In genomic region chr6:28353981-28354676, GRCh38 we compare ENCODE assay signal across 8 cellular contexts. TPM values are rescaled to one million over a fixed set of nuclear protein-coding genes. Genes with fewer than 3 reads are reported as not detected.
DNase-seq lines count a peak whose midpoint lies in the region; ATAC-seq and TF ChIP-seq lines count a peak whose summit lies in the region.

No MANE protein-coding gene starts in this region.

- H3K4me3 Mint-ChIP-seq in activated naive CD4-positive, alpha-beta T cell treated with anti-CD3 and anti-CD28 coated beads, Interleukin-2, amount 50 U/mL, for 24 hours: no peak overlapping the region
- H3K4me3 Mint-ChIP-seq in immature natural killer cell: peak overlapping the region in 1 of 5 donors; percentile 17

- in situ Hi-C loops in brain microvascular endothelial cell (cut with HindIII; ENCODE audit: low pct_ligation_motif_present, low sequenced_read_pairs): no loop called here

- TF ChIP-seq CTCF in brain microvascular endothelial cell (IDR thresholded peaks at IDR 0.05; ENCODE audit: low read depth, low read length, missing control alignments): no peak
- no peak for TF ChIP-seq CTCF in uterus (IDR thresholded peaks at IDR 0.05)

- H3K4me3 ChIP-seq in brain microvascular endothelial cell (ENCODE audit: low read depth, low read length) (no peak overlapping the region), uterus (peak overlapping the region; percentile 15 to 23)

- peaks cover 2% of the 10 kb centered on the region for H3K36me3 Mint-ChIP-seq in activated naive CD4-positive, alpha-beta T cell treated with anti-CD3 and anti-CD28 coated beads, Interleukin-2, amount 50 U/mL, for 24 hours
- peaks cover 0 to 3% (median 0%) of the 10 kb centered on the region in 3 donors for H3K36me3 Mint-ChIP-seq in immature natural killer cell

- no peaks in the 10 kb centered on the region for H3K27me3 Mint-ChIP-seq in activated naive CD4-positive, alpha-beta T cell treated with anti-CD3 and anti-CD28 coated beads, Interleukin-2, amount 50 U/mL, for 24 hours
- peaks cover 3 to 4% (median 3%) of the 10 kb centered on the region in 3 donors for H3K27me3 Mint-ChIP-seq in immature natural killer cell (ENCODE audit: low read depth in 3 of 3)

- H3K4me1 ChIP-seq in uterus: peaks cover 0 to 5% of the 10 kb centered on the region in 2 donors

- peak; percentile 38 for ATAC-seq in left colon
- no peak for ATAC-seq in HG02981 (IDR thresholded peaks at IDR 0.05; ENCODE audit: unreplicated experiment)

- no peaks in the 10 kb centered on the region for H3K9me3 Mint-ChIP-seq in activated naive CD4-positive, alpha-beta T cell treated with anti-CD3 and anti-CD28 coated beads, Interleukin-2, amount 50 U/mL, for 24 hours
- H3K9me3 Mint-ChIP-seq in immature natural killer cell: no peaks in the 10 kb centered on the region

- intact Hi-C loops in left colon (cut with DNase I, micrococcal nuclease): loop anchor here in 1 of 2 donors (10.0 kb wide), 1 partner anchor 89 kb away; the partner anchor contains the start of gene ZSCAN26
- intact Hi-C loops in uterus (cut with DNase I; ENCODE audit: low total_unique reads): loop anchor here (10.0 kb wide), 1 partner anchor 219 kb away; no protein-coding TSS in a partner anchor

- H3K27ac Mint-ChIP-seq in activated naive CD4-positive, alpha-beta T cell treated with anti-CD3 and anti-CD28 coated beads, Interleukin-2, amount 50 U/mL, for 24 hours: peak overlapping the region; percentile 71
- H3K27ac Mint-ChIP-seq in immature natural killer cell: peak overlapping the region in 3 of 6 donors; percentile 25 to 64 (median 57)

- peaks cover 54% of the 10 kb centered on the region for H3K4me1 Mint-ChIP-seq in activated naive CD4-positive, alpha-beta T cell treated with anti-CD3 and anti-CD28 coated beads, Interleukin-2, amount 50 U/mL, for 24 hours
- H3K4me1 Mint-ChIP-seq in immature natural killer cell: peaks cover 50 to 54% of the 10 kb centered on the region in 2 donors

- H3K9me3 ChIP-seq in uterus: no peaks in the 10 kb centered on the region

- H3K27ac ChIP-seq in brain microvascular endothelial cell (no peak overlapping the region), uterus (peak overlapping the region; percentile 90 to 94)

- H3K27me3 ChIP-seq in brain microvascular endothelial cell (replicated peaks) (no peaks in the 10 kb centered on the region), uterus (no peaks in the 10 kb centered on the region)

- peak in 1 of 2 donors; percentile 32 for TF ChIP-seq POLR2A in uterus (IDR thresholded peaks at IDR 0.05)

- no peak for DNase-seq in activated naive CD4-positive, alpha-beta T cell treated with anti-CD3 and anti-CD28 coated beads, Interleukin-2, amount 50 U/mL, for 16 hours
- DNase-seq in brain microvascular endothelial cell (peak; percentile 38), left colon (peak; percentile 51 to 80), uterus (peak; percentile 75 to 81), NCI-H1694 treated with DMSO at 0.1 percent for 48 hours (lab: John Stamatoyannopoulos, UW) (no peak), immature natural killer cell (no peak)

- H3K36me3 ChIP-seq in brain microvascular endothelial cell (replicated peaks): no peaks in the 10 kb centered on the region
- no peaks in the 10 kb centered on the region for H3K36me3 ChIP-seq in uterus

RNA-seq across cellular contexts. Expression of gene ZKSCAN3, which starts 4.4 kb away (rescaled TPM):
- total RNA-seq in left colon (1 to 10 TPM; 3.2 to 6.2 TPM), uterus (10 to 100 TPM in 1 of 4 donors, 1 to 10 TPM in 2, under 1 TPM in 1; 0.29 to 12.3 (median 5.1) TPM)
- 1 to 10 TPM; 1.0 to 4.7 (median 2.0) TPM for polyA plus RNA-seq in immature natural killer cell

RNA-seq across cellular contexts. Expression of gene ZSCAN31, which starts 18.2 kb away (rescaled TPM):
- total RNA-seq in left colon (10 to 100 TPM in 1 of 2 donors, 1 to 10 TPM in 1; 8.6 to 10.2 TPM), uterus (10 to 100 TPM in 3 of 4 donors, 1 to 10 TPM in 1; 3.5 to 63.8 (median 31.5) TPM)
- 1 to 10 TPM in 2 of 3 donors, not detected in 1; 1.5 to 2.3 TPM for polyA plus RNA-seq in immature natural killer cell

RNA-seq across cellular contexts. Expression of gene ZSCAN12, which starts 45.4 kb away (rescaled TPM):
- 1 to 10 TPM; 4.9 to 5.1 TPM for total RNA-seq in left colon
- total RNA-seq in uterus: 10 to 100 TPM in 2 of 4 donors, 1 to 10 TPM in 2; 3.8 to 22.2 (median 8.4) TPM
- 1 to 10 TPM; 1.6 to 3.4 (median 1.9) TPM for polyA plus RNA-seq in immature natural killer cell

Comparison
In these comparisons a context has a peak if more than half of its experiments do, and no peak if none do; other contexts are left out.
1. DNase-seq: peak in brain microvascular endothelial cell (single experiment), left colon (2 of 2) and uterus (2 of 2); none in activated naive CD4-positive, alpha-beta T cell treated with anti-CD3 and anti-CD28 coated beads, Interleukin-2, amount 50 U/mL, for 16 hours (single experiment), NCI-H1694 treated with DMSO at 0.1 percent for 48 hours (single experiment) and immature natural killer cell (0 of 3).